In the genomic region with DNA sequence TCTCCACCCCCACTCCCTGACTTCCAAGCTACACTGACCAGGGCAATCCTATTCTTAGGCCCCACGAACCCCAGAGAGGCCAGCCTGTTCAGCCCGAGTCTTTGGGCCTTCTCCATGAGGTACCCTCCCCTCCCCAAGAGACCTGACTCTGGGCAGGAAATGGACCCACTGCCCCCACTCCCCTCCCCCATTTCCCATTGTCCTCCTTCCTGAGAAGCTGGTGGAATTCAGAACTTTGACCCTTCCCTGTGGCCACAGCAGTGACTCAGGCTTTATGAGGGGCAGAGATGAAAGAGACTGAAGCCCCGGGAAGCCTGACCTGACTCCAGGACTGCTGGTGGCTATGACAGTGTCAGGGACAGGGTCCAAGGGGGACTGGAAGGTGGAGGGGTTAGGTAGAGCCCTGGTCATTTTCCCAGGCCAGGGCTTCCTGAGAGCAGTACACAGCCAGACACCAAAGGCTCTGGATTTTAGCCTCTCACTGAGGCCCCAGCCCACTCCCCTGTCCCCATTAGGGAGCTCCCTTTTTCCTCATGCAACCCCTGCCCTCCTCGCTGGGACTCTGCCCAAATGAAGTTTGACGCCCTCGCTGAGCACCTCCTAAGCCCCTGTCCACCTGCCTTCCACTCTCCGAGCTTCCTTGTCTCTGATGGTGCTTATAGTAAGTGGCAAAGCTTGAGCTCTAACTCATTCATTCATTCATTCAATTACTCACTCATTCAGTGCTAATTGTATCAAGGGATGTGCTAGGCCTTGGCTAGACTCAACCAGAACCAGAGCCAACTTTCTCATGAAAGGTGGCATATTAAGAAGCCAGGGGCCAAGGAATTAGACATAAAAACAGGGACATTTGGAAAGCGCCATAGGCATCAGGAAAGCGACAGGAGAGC, we compare ENCODE assay signal across 16 cellular contexts. TPM values are rescaled to one million over a fixed set of nuclear protein-coding genes. Genes with fewer than 3 reads are reported as not detected.
DNase-seq lines count a peak whose midpoint lies in the region; TF ChIP-seq lines count a peak whose summit lies in the region.
"Had no signal": no experiment of that assay in that cellular context is flagged by ENCODE, and none has a peak within 500 bp of the region (broad histone marks: within the 10 kb centered on the region; RNA-seq: fewer than 3 reads in every experiment).

No MANE protein-coding gene starts in this region.

- in situ Hi-C loops in transverse colon (cut with MboI; ENCODE audit: low pct_ligation_motif_present in 1 of 4, low pct_unique_long_range_greater_than_20kb in 1 of 4, low sequenced_read_pairs in 3 of 4): no loop called here

- CTCF ChIA-PET in activated CD4-positive, alpha-beta memory T cell treated with anti-CD3 and anti-CD28 coated beads for 36 hours (lab: Charles Lee): interaction anchor here (0.7 to 2.4 kb wide), 2 partner anchors 13 to 75 kb away, joined by 3 to 9 read pairs; no protein-coding TSS in a partner anchor
- CTCF ChIA-PET in activated CD4-positive, alpha-beta memory T cell treated with anti-CD3 and anti-CD28 coated beads, Interleukin-2, amount 10 ng/mL, durations not matched to agents 7 days and 5 days (lab: Charles Lee): interaction anchor here (1.0 to 1.6 kb wide), 3 partner anchors 13 to 66 kb away, joined by 3 to 4 read pairs (median 3); no protein-coding TSS in a partner anchor

- TF ChIP-seq CTCF in transverse colon (IDR thresholded peaks at IDR 0.05) (no peak), right atrium auricular region (IDR thresholded peaks at IDR 0.05) (no peak)

- no peak for TF ChIP-seq POLR2A in transverse colon (IDR thresholded peaks at IDR 0.05)

- H3K36me3 ChIP-seq in transverse colon (no peaks in the 10 kb centered on the region), right atrium auricular region (no peaks in the 10 kb centered on the region)
- H3K36me3 ChIP-seq: prostate gland had no signal

- POLR2A ChIA-PET in activated CD4-positive, alpha-beta memory T cell treated with anti-CD3 and anti-CD28 coated beads for 36 hours (lab: Charles Lee): no interaction called here
- POLR2A ChIA-PET in activated CD4-positive, alpha-beta memory T cell treated with anti-CD3 and anti-CD28 coated beads, Interleukin-2, amount 10 ng/mL, durations not matched to agents 7 days and 5 days (lab: Charles Lee): no interaction called here

- H3K4me1 Mint-ChIP-seq in activated CD4-positive, alpha-beta memory T cell treated with anti-CD3 and anti-CD28 coated beads for 36 hours (ENCODE audit: low read depth): peaks cover 2% of the 10 kb centered on the region
- H3K4me1 Mint-ChIP-seq in activated CD4-positive, alpha-beta memory T cell treated with anti-CD3 and anti-CD28 coated beads, Interleukin-2, amount 10 ng/mL, durations not matched to agents 7 days and 5 days: peaks cover 5% of the 10 kb centered on the region

- H3K4me1 ChIP-seq in transverse colon (peaks cover 0 to 24% (median 18%) of the 10 kb centered on the region in 4 donors), right atrium auricular region (no peaks in the 10 kb centered on the region)

- WGBS in transverse colon (ENCODE audit: low coverage in 1 of 2), 2 donors: 81 to 94% methylated on average over 5 to 9 of the region's 9 CpGs

- peak overlapping the region; percentile 7 for H3K4me3 Mint-ChIP-seq in activated CD4-positive, alpha-beta memory T cell treated with anti-CD3 and anti-CD28 coated beads for 36 hours
- H3K4me3 Mint-ChIP-seq in activated CD4-positive, alpha-beta memory T cell treated with anti-CD3 and anti-CD28 coated beads, Interleukin-2, amount 10 ng/mL, durations not matched to agents 7 days and 5 days: no peak overlapping the region

- no peaks in the 10 kb centered on the region for H3K36me3 Mint-ChIP-seq in activated CD4-positive, alpha-beta memory T cell treated with anti-CD3 and anti-CD28 coated beads for 36 hours
- H3K36me3 Mint-ChIP-seq in activated CD4-positive, alpha-beta memory T cell treated with anti-CD3 and anti-CD28 coated beads, Interleukin-2, amount 10 ng/mL, durations not matched to agents 7 days and 5 days (ENCODE audit: low read depth): no peaks in the 10 kb centered on the region

- intact Hi-C loops in activated CD4-positive, alpha-beta memory T cell treated with anti-CD3 and anti-CD28 coated beads for 36 hours (cut with micrococcal nuclease): no loop called here
- intact Hi-C loops in transverse colon (cut with DNase I; ENCODE audit: low total_unique reads): no loop called here

- peak overlapping the region in 2 of 4 donors; percentile 53 to 56 for H3K27ac ChIP-seq in transverse colon
- H3K27ac ChIP-seq in right atrium auricular region: no peak overlapping the region
- H3K27ac ChIP-seq: prostate gland had no signal

- DNase-seq in activated CD4-positive, alpha-beta memory T cell treated with anti-CD3 and anti-CD28 coated beads for 36 hours: no peak
- DNase-seq in activated CD4-positive, alpha-beta memory T cell treated with anti-CD3 and anti-CD28 coated beads, Interleukin-2, amount 10 ng/mL, durations not matched to agents 7 days and 5 days: no peak
- DNase-seq in dermis blood vessel endothelial cell (peak; percentile 86), left kidney (ENCODE audit: low read depth, low spot score) (peak; percentile 46), transverse colon (peak; percentile 63), NCI-H2227 treated with DMSO at 0.1 percent for 48 hours (lab: John Stamatoyannopoulos, UW) (no peak), iPS-NIHi11 (ENCODE audit: low spot score) (no peak), right atrium auricular region (ENCODE audit: low spot score) (no peak)
- DNase-seq: 8988T; activated CD4-positive, alpha-beta T cell treated with anti-CD3 and anti-CD28 coated beads for 1 hour; erythroblast; NCI-H1417 treated with DMSO at 0.1 percent for 48 hours; NCI-H526 treated with DMSO at 0.1 percent for 48 hours; substantia nigra had no signal

- no peaks in the 10 kb centered on the region for H3K27me3 ChIP-seq in transverse colon
- no peaks in the 10 kb centered on the region for H3K27me3 ChIP-seq in right atrium auricular region

- H3K4me3 ChIP-seq in transverse colon (peak overlapping the region in 1 of 4 donors; percentile 8), right atrium auricular region (no peak overlapping the region)
- H3K4me3 ChIP-seq: prostate gland had no signal

- TF ChIP-seq EP300 in transverse colon (IDR thresholded peaks at IDR 0.05; ENCODE audit: low read depth): no peak

- no peaks in the 10 kb centered on the region for H3K27me3 Mint-ChIP-seq in activated CD4-positive, alpha-beta memory T cell treated with anti-CD3 and anti-CD28 coated beads for 36 hours
- H3K27me3 Mint-ChIP-seq in activated CD4-positive, alpha-beta memory T cell treated with anti-CD3 and anti-CD28 coated beads, Interleukin-2, amount 10 ng/mL, durations not matched to agents 7 days and 5 days: peaks cover 4% of the 10 kb centered on the region

- H3K9me3 Mint-ChIP-seq in activated CD4-positive, alpha-beta memory T cell treated with anti-CD3 and anti-CD28 coated beads for 36 hours: no peaks in the 10 kb centered on the region
- no peaks in the 10 kb centered on the region for H3K9me3 Mint-ChIP-seq in activated CD4-positive, alpha-beta memory T cell treated with anti-CD3 and anti-CD28 coated beads, Interleukin-2, amount 10 ng/mL, durations not matched to agents 7 days and 5 days

- H3K9me3 ChIP-seq in transverse colon (no peaks in the 10 kb centered on the region), right atrium auricular region (no peaks in the 10 kb centered on the region)
- H3K9me3 ChIP-seq: prostate gland had no signal

- no peak overlapping the region for H3K27ac Mint-ChIP-seq in activated CD4-positive, alpha-beta memory T cell treated with anti-CD3 and anti-CD28 coated beads for 36 hours
- H3K27ac Mint-ChIP-seq in activated CD4-positive, alpha-beta memory T cell treated with anti-CD3 and anti-CD28 coated beads, Interleukin-2, amount 10 ng/mL, durations not matched to agents 7 days and 5 days: no peak overlapping the region

RNA-seq across cellular contexts. Expression of gene CRYBG2, which starts 3.0 kb away (rescaled TPM):
- total RNA-seq in activated CD4-positive, alpha-beta memory T cell treated with anti-CD3 and anti-CD28 coated beads for 36 hours: 1 to 10 TPM; 1.3 to 1.6 TPM
- 1 to 10 TPM; 1.9 to 4.3 TPM for total RNA-seq in activated CD4-positive, alpha-beta memory T cell treated with anti-CD3 and anti-CD28 coated beads, Interleukin-2, amount 10 ng/mL, durations not matched to agents 7 days and 5 days
- 0.70 TPM in 1 of 2 replicates, not detected in the other for total RNA-seq in dermis blood vessel endothelial cell
- 10 to 100 TPM in 3 of 4 donors, 1 to 10 TPM in 1; 2.8 to 41.9 (median 22.3) TPM for total RNA-seq in transverse colon
- not detected for total RNA-seq in right atrium auricular region
- total RNA-seq: SK-MEL-5 had no signal

RNA-seq across cellular contexts. Expression of gene ZNF683, which starts 21.6 kb away (rescaled TPM):
- total RNA-seq in activated CD4-positive, alpha-beta memory T cell treated with anti-CD3 and anti-CD28 coated beads for 36 hours: not detected
- total RNA-seq in activated CD4-positive, alpha-beta memory T cell treated with anti-CD3 and anti-CD28 coated beads, Interleukin-2, amount 10 ng/mL, durations not matched to agents 7 days and 5 days: under 1 TPM in 1 of 2 experiments, not detected in 1; 0.18 TPM
- total RNA-seq in dermis blood vessel endothelial cell: not detected in 2 replicates
- total RNA-seq in transverse colon: not detected
- not detected for total RNA-seq in right atrium auricular region
- total RNA-seq: SK-MEL-5 had no signal

RNA-seq across cellular contexts. Expression of gene CD52, which starts 33.2 kb away (rescaled TPM):
- 100 to 1,000 TPM; 261 to 291 TPM for total RNA-seq in activated CD4-positive, alpha-beta memory T cell treated with anti-CD3 and anti-CD28 coated beads for 36 hours
- total RNA-seq in activated CD4-positive, alpha-beta memory T cell treated with anti-CD3 and anti-CD28 coated beads, Interleukin-2, amount 10 ng/mL, durations not matched to agents 7 days and 5 days: 1,000 to 10,000 TPM; 1,572 to 1,591 TPM
- total RNA-seq in dermis blood vessel endothelial cell (not detected in 2 replicates), transverse colon (10 to 100 TPM in 2 of 4 donors, 1 to 10 TPM in 1, not detected in 1; 5.3 to 56.1 (median 21.1) TPM), right atrium auricular region (1 to 10 TPM; 4.9 to 5.8 TPM)
- total RNA-seq: SK-MEL-5 had no signal

RNA-seq across cellular contexts. Expression of gene UBXN11, which starts 44.5 kb away (rescaled TPM):
- 10 to 100 TPM; 24.5 to 26.1 TPM for total RNA-seq in activated CD4-positive, alpha-beta memory T cell treated with anti-CD3 and anti-CD28 coated beads for 36 hours
- 10 to 100 TPM; 46.9 to 49.9 TPM for total RNA-seq in activated CD4-positive, alpha-beta memory T cell treated with anti-CD3 and anti-CD28 coated beads, Interleukin-2, amount 10 ng/mL, durations not matched to agents 7 days and 5 days
- total RNA-seq in dermis blood vessel endothelial cell (2.3 and 3.6 TPM in 2 replicates), transverse colon (10 to 100 TPM in 2 of 4 donors, 1 to 10 TPM in 2; 4.9 to 17.9 (median 12.0) TPM), right atrium auricular region (1 to 10 TPM; 4.5 to 7.4 TPM)

RNA-seq across cellular contexts. Expression of gene LIN28A, which starts 59.7 kb away (rescaled TPM):
- total RNA-seq in activated CD4-positive, alpha-beta memory T cell treated with anti-CD3 and anti-CD28 coated beads for 36 hours: not detected
- total RNA-seq in activated CD4-positive, alpha-beta memory T cell treated with anti-CD3 and anti-CD28 coated beads, Interleukin-2, amount 10 ng/mL, durations not matched to agents 7 days and 5 days: not detected
- total RNA-seq in dermis blood vessel endothelial cell: not detected in 2 replicates
- total RNA-seq in transverse colon: not detected
- not detected for total RNA-seq in right atrium auricular region
- total RNA-seq: SK-MEL-5 had no signal

Comparison
In these comparisons a context has a peak if more than half of its experiments do, and no peak if none do; other contexts are left out.
1. RNA of gene CD52, which starts 33.2 kb away (total RNA-seq): 1,572 to 1,591 TPM in activated CD4-positive, alpha-beta memory T cell treated with anti-CD3 and anti-CD28 coated beads, Interleukin-2, amount 10 ng/mL, durations not matched to agents 7 days and 5 days; 261 to 291 TPM in activated CD4-positive, alpha-beta memory T cell treated with anti-CD3 and anti-CD28 coated beads for 36 hours, 5.3 to 56.1 TPM in transverse colon, 4.9 to 5.8 TPM in right atrium auricular region and not detected in dermis blood vessel endothelial cell; every median in the first group is over 4 times any median in the second.
2. DNase-seq: peak in dermis blood vessel endothelial cell (single experiment), left kidney (single experiment) and transverse colon (single experiment); none in activated CD4-positive, alpha-beta memory T cell treated with anti-CD3 and anti-CD28 coated beads for 36 hours (single experiment), activated CD4-positive, alpha-beta memory T cell treated with anti-CD3 and anti-CD28 coated beads, Interleukin-2, amount 10 ng/mL, durations not matched to agents 7 days and 5 days (single experiment), NCI-H2227 treated with DMSO at 0.1 percent for 48 hours (single experiment), iPS-NIHi11 (single experiment) and right atrium auricular region (single experiment).